ENCODE assay signal across 1 cellular context in the genomic region with DNA sequence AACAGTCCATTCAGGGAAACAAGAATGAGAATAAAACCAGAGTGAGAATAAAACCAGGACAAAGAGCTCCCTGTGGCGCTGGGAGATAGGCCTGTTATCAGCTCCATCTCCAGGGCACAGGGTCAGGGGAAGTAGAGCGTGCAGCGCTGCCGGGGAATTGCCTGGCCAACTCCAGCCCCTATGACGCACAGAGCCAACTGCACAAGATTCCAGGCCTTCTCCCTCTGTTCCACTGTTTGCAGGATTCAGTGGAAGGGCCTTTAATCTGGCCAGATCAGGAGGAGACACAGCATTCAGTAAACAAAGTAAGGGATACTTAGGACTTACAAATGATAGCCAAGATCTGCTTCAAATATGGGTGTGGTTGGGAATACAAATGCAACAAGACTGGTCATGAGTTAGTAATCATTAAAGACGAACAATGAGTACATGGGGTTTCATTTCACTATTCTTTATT.
TF ChIP-seq lines count a peak whose summit lies in the region.

No MANE protein-coding gene starts in this region.

TF ChIP-seq in HepG2, 621 proteins besides CTCF, POLR2A, EP300 and RAD21 (continued from another document and continues in another):
- TF ChIP-seq, protein P1, sequence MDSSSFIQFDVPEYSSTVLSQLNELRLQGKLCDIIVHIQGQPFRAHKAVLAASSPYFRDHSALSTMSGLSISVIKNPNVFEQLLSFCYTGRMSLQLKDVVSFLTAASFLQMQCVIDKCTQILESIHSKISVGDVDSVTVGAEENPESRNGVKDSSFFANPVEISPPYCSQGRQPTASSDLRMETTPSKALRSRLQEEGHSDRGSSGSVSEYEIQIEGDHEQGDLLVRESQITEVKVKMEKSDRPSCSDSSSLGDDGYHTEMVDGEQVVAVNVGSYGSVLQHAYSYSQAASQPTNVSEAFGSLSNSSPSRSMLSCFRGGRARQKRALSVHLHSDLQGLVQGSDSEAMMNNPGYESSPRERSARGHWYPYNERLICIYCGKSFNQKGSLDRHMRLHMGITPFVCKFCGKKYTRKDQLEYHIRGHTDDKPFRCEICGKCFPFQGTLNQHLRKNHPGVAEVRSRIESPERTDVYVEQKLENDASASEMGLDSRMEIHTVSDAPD (CRISPR knock-in tag; IDR thresholded peaks at IDR 0.05) = peak; percentile 62; the same call in 1 of the 2 replicates
- TF ChIP-seq ATF7-NPFF (CRISPR knock-in tag; IDR thresholded peaks at IDR 0.05; ENCODE audit: low read depth) = 0 out of 2 replicates have a peak, but pooled peaks have one; percentile 43
- TF ChIP-seq KAT8 (CRISPR knock-in tag; IDR thresholded peaks at IDR 0.05) = peak; percentile 76; the same call in 1 of the 2 replicates
- peak; percentile 88 for TF ChIP-seq FOSL2 (CRISPR knock-in tag; IDR thresholded peaks at IDR 0.05)
- TF ChIP-seq CENPX (CRISPR knock-in tag; IDR thresholded peaks at IDR 0.05) = no peak
- TF ChIP-seq ZNF546 (CRISPR knock-in tag; conservative IDR thresholded peaks at IDR 0.05) = no peak
- no peak for TF ChIP-seq FOXC1 (CRISPR knock-in tag; IDR thresholded peaks at IDR 0.05; ENCODE audit: borderline replicate concordance)
- TF ChIP-seq ZNF788 (CRISPR knock-in tag; IDR thresholded peaks at IDR 0.05; ENCODE audit: borderline replicate concordance) = peak; percentile 71; the same call in 1 of the 2 replicates
- TF ChIP-seq, protein P2, sequence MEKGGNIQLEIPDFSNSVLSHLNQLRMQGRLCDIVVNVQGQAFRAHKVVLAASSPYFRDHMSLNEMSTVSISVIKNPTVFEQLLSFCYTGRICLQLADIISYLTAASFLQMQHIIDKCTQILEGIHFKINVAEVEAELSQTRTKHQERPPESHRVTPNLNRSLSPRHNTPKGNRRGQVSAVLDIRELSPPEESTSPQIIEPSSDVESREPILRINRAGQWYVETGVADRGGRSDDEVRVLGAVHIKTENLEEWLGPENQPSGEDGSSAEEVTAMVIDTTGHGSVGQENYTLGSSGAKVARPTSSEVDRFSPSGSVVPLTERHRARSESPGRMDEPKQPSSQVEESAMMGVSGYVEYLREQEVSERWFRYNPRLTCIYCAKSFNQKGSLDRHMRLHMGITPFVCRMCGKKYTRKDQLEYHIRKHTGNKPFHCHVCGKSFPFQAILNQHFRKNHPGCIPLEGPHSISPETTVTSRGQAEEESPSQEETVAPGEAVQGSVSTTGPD (CRISPR knock-in tag; IDR thresholded peaks at IDR 0.05) = 0 out of 2 replicates have a peak, but pooled peaks have one; percentile 36
- 0 out of 2 replicates have a peak, but pooled peaks have one; percentile 45 for TF ChIP-seq NR2C2 (CRISPR knock-in tag; IDR thresholded peaks at IDR 0.05; ENCODE audit: borderline replicate concordance)
- TF ChIP-seq RARA (CRISPR knock-in tag; IDR thresholded peaks at IDR 0.05) = peak; percentile 94
- TF ChIP-seq PITX1 (CRISPR knock-in tag; IDR thresholded peaks at IDR 0.05) = peak; percentile 59; the same call in 1 of the 2 replicates
- TF ChIP-seq, protein P3, sequence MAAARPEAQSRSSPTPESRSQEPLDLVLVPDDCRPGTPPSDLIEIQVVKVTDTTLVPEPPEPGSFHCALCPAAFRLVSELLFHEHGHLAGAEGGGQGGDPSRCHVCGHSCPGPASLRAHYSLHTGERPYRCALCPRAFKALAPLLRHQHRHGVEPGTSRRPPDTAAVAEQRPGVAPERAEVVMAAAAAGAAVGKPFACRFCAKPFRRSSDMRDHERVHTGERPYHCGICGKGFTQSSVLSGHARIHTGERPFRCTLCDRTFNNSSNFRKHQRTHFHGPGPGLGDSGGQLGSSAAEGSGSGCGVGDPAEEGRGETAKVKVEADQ (CRISPR knock-in tag; IDR thresholded peaks at IDR 0.05; ENCODE audit: borderline replicate concordance) = 0 out of 2 replicates have a peak, but pooled peaks have one; percentile 37
- TF ChIP-seq, protein P4, sequence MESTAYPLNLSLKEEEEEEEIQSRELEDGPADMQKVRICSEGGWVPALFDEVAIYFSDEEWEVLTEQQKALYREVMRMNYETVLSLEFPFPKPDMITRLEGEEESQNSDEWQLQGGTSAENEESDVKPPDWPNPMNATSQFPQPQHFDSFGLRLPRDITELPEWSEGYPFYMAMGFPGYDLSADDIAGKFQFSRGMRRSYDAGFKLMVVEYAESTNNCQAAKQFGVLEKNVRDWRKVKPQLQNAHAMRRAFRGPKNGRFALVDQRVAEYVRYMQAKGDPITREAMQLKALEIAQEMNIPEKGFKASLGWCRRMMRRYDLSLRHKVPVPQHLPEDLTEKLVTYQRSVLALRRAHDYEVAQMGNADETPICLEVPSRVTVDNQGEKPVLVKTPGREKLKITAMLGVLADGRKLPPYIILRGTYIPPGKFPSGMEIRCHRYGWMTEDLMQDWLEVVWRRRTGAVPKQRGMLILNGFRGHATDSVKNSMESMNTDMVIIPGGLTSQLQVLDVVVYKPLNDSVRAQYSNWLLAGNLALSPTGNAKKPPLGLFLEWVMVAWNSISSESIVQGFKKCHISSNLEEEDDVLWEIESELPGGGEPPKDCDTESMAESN (CRISPR knock-in tag; conservative IDR thresholded peaks at IDR 0.05) = 0 out of 2 replicates have a peak, but pooled peaks have one; percentile 48
- no peak for TF ChIP-seq NFYC (CRISPR knock-in tag; IDR thresholded peaks at IDR 0.05)
- TF ChIP-seq, protein P5, sequence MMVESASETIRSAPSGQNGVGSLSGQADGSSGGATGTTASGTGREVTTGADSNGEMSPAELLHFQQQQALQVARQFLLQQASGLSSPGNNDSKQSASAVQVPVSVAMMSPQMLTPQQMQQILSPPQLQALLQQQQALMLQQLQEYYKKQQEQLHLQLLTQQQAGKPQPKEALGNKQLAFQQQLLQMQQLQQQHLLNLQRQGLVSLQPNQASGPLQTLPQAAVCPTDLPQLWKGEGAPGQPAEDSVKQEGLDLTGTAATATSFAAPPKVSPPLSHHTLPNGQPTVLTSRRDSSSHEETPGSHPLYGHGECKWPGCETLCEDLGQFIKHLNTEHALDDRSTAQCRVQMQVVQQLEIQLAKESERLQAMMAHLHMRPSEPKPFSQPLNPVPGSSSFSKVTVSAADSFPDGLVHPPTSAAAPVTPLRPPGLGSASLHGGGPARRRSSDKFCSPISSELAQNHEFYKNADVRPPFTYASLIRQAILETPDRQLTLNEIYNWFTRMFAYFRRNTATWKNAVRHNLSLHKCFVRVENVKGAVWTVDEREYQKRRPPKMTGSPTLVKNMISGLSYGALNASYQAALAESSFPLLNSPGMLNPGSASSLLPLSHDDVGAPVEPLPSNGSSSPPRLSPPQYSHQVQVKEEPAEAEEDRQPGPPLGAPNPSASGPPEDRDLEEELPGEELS (CRISPR knock-in tag; IDR thresholded peaks at IDR 0.05) = peak; percentile 91
- TF ChIP-seq NCOR1 (IDR thresholded peaks at IDR 0.05; ENCODE audit: borderline replicate concordance, low read length) = peak; percentile 52; the same call in 1 of the 2 replicates
- peak; percentile 80 for TF ChIP-seq BCL6 (CRISPR knock-in tag; IDR thresholded peaks at IDR 0.05)
- TF ChIP-seq ZNF136 (CRISPR knock-in tag; IDR thresholded peaks at IDR 0.05; ENCODE audit: low read depth) = 0 out of 2 replicates have a peak, but pooled peaks have one; percentile 75
- TF ChIP-seq GABPA (IDR thresholded peaks at IDR 0.05; ENCODE audit: low read depth, low read length) = no peak
- TF ChIP-seq GABPA (CRISPR knock-in tag; IDR thresholded peaks at IDR 0.05; ENCODE audit: low read depth) = peak; percentile 50; the same call in 1 of the 2 replicates
- no peak for TF ChIP-seq MLLT10 (CRISPR knock-in tag; IDR thresholded peaks at IDR 0.05)
- no peak for TF ChIP-seq KLF12 (CRISPR knock-in tag; IDR thresholded peaks at IDR 0.05; ENCODE audit: borderline replicate concordance)
- 0 out of 2 replicates have a peak, but pooled peaks have one; percentile 41 for TF ChIP-seq KAT7 (CRISPR knock-in tag; IDR thresholded peaks at IDR 0.05; ENCODE audit: borderline replicate concordance)
- 0 out of 2 replicates have a peak, but pooled peaks have one; percentile 42 for TF ChIP-seq FOXK1 (CRISPR knock-in tag; IDR thresholded peaks at IDR 0.05; ENCODE audit: borderline replicate concordance, low read depth)
- peak; percentile 92 for TF ChIP-seq ZNF317 (CRISPR knock-in tag; IDR thresholded peaks at IDR 0.05)
- peak; percentile 79 for TF ChIP-seq POGZ (CRISPR knock-in tag; IDR thresholded peaks at IDR 0.05)
- TF ChIP-seq PHF5A (CRISPR knock-in tag; IDR thresholded peaks at IDR 0.05; ENCODE audit: low read depth, unreplicated experiment) = no peak
- TF ChIP-seq ZNF205 (CRISPR knock-in tag; IDR thresholded peaks at IDR 0.05) = no peak; the same call in 1 of the 2 replicates
- TF ChIP-seq, protein P6, sequence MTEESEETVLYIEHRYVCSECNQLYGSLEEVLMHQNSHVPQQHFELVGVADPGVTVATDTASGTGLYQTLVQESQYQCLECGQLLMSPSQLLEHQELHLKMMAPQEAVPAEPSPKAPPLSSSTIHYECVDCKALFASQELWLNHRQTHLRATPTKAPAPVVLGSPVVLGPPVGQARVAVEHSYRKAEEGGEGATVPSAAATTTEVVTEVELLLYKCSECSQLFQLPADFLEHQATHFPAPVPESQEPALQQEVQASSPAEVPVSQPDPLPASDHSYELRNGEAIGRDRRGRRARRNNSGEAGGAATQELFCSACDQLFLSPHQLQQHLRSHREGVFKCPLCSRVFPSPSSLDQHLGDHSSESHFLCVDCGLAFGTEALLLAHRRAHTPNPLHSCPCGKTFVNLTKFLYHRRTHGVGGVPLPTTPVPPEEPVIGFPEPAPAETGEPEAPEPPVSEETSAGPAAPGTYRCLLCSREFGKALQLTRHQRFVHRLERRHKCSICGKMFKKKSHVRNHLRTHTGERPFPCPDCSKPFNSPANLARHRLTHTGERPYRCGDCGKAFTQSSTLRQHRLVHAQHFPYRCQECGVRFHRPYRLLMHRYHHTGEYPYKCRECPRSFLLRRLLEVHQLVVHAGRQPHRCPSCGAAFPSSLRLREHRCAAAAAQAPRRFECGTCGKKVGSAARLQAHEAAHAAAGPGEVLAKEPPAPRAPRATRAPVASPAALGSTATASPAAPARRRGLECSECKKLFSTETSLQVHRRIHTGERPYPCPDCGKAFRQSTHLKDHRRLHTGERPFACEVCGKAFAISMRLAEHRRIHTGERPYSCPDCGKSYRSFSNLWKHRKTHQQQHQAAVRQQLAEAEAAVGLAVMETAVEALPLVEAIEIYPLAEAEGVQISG (CRISPR knock-in tag; IDR thresholded peaks at IDR 0.05) = peak; percentile 67
- TF ChIP-seq SIN3B (IDR thresholded peaks at IDR 0.05; ENCODE audit: low read length) = no peak
- peak; percentile 20; the same call in 1 of the 2 replicates for TF ChIP-seq FOSL1 (CRISPR knock-in tag; IDR thresholded peaks at IDR 0.05; ENCODE audit: borderline replicate concordance)
- peak; percentile 30; the same call in 1 of the 2 replicates for TF ChIP-seq ELF4 (CRISPR knock-in tag; IDR thresholded peaks at IDR 0.05; ENCODE audit: borderline replicate concordance)
- no peak for TF ChIP-seq MXD4 (CRISPR knock-in tag; IDR thresholded peaks at IDR 0.05)
- TF ChIP-seq, protein P7, sequence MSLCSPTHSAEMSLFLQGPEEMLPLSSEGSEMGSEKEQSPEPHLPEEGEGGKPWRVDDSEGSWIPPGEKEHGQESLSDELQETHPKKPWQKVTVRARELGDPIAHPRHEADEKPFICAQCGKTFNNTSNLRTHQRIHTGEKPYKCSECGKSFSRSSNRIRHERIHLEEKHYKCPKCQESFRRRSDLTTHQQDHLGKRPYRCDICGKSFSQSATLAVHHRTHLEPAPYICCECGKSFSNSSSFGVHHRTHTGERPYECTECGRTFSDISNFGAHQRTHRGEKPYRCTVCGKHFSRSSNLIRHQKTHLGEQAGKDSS (CRISPR knock-in tag; IDR thresholded peaks at IDR 0.05; ENCODE audit: borderline replicate concordance, low read depth) = peak; percentile 46; the same call in 1 of the 2 replicates
- peak; percentile 79; the same call in 1 of the 2 replicates for TF ChIP-seq ZBTB20 (CRISPR knock-in tag; IDR thresholded peaks at IDR 0.05; ENCODE audit: borderline replicate concordance, low read depth)
- TF ChIP-seq GABPB1 (CRISPR knock-in tag; IDR thresholded peaks at IDR 0.05) = peak; percentile 53
- TF ChIP-seq KMT2A (CRISPR knock-in tag; IDR thresholded peaks at IDR 0.05) = 0 out of 2 replicates have a peak, but pooled peaks have one; percentile 62
- TF ChIP-seq ZNF816 (CRISPR knock-in tag; IDR thresholded peaks at IDR 0.05; ENCODE audit: borderline replicate concordance) = 0 out of 2 replicates have a peak, but pooled peaks have one; percentile 41
- peak; percentile 33; the same call in 1 of the 2 replicates for TF ChIP-seq CEBPG (CRISPR knock-in tag; IDR thresholded peaks at IDR 0.05)
- TF ChIP-seq ESRRA (CRISPR knock-in tag; IDR thresholded peaks at IDR 0.05; ENCODE audit: low read depth) = no peak
- TF ChIP-seq, protein P8, sequence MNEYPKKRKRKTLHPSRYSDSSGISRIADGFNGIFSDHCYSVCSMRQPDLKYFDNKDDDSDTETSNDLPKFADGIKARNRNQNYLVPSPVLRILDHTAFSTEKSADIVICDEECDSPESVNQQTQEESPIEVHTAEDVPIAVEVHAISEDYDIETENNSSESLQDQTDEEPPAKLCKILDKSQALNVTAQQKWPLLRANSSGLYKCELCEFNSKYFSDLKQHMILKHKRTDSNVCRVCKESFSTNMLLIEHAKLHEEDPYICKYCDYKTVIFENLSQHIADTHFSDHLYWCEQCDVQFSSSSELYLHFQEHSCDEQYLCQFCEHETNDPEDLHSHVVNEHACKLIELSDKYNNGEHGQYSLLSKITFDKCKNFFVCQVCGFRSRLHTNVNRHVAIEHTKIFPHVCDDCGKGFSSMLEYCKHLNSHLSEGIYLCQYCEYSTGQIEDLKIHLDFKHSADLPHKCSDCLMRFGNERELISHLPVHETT (CRISPR knock-in tag; conservative IDR thresholded peaks at IDR 0.05) = 0 out of 2 replicates have a peak, but pooled peaks have one; percentile 50
- TF ChIP-seq, protein P9, sequence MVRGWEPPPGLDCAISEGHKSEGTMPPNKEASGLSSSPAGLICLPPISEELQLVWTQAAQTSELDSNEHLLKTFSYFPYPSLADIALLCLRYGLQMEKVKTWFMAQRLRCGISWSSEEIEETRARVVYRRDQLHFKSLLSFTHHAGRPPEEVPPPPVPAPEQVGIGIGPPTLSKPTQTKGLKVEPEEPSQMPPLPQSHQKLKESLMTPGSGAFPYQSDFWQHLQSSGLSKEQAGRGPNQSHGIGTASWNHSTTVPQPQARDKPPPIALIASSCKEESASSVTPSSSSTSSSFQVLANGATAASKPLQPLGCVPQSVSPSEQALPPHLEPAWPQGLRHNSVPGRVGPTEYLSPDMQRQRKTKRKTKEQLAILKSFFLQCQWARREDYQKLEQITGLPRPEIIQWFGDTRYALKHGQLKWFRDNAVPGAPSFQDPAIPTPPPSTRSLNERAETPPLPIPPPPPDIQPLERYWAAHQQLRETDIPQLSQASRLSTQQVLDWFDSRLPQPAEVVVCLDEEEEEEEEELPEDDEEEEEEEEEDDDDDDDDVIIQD (CRISPR knock-in tag; IDR thresholded peaks at IDR 0.05; ENCODE audit: low read depth) = peak; percentile 65; the same call in 1 of the 2 replicates
